ENCODE assay signal across 1 cellular context in the genomic region with DNA sequence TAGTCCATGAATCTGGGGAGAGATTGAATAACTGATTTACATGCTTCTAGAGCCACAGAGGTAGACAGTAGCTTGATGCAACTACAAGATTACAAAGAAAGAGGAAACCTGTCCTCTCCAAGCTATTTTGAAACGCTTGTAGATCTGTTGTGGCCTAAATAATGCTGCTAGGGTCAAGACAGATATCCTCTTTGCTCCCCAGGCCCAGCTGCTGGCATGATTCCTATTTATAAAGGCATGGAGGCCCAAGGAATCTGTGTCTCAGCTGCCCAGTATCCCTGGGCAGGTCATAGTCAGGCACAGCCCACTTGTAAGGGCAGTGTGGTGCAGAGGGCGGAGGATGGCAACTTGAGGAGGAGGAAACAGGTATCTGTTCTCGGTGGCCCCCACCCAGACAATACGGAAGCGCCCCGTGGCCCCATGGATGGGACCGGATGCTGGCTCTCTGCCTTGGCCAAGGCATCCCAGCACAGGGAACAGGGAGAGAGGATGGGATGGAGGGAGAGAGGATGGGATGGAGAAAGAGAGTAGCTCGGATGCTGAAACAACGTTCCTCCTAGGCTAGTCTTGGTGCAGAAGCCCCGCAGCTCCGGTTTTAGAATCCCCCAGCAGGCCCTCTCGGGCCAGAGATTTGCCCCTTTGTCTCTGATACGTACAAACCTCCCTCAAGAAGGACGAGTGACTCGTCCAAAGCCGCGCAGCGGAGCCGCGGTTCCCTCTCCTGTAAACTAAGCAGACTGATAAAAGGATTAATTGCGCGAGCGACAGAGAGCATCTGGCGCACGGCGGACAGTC.
TF ChIP-seq lines count a peak whose summit lies in the region.

No MANE protein-coding gene starts in this region.

TF ChIP-seq in H1, 55 proteins besides CTCF, POLR2A, EP300 and RAD21:
- TF ChIP-seq RBBP5 (IDR thresholded peaks at IDR 0.05; ENCODE audit: borderline replicate concordance, low read depth, low read length) (peak; percentile 85; the same call in 1 of the 2 replicates), CEBPB (IDR thresholded peaks at IDR 0.05; ENCODE audit: low read depth, low read length) (no peak), KDM4A (IDR thresholded peaks at IDR 0.05; ENCODE audit: low read depth, low read length, severe bottlenecking) (no peak), SAP30 (IDR thresholded peaks at IDR 0.05; ENCODE audit: insufficient read depth, insufficient replicate concordance, low read length) (no peak), ZNF274 (IDR thresholded peaks at IDR 0.05; ENCODE audit: borderline replicate concordance, extremely low read depth, low read length) (no peak), SIRT6 (IDR thresholded peaks at IDR 0.05; ENCODE audit: low read length) (no peak), YY1 (IDR thresholded peaks at IDR 0.05; ENCODE audit: low read depth, low read length) (no peak)
